In genomic region chr6:142835787-142836186, GRCh38 we compare ENCODE assay signal across 15 cellular contexts.
DNase-seq lines count a peak whose midpoint lies in the region; ATAC-seq and TF ChIP-seq lines count a peak whose summit lies in the region.
"Had no signal": no experiment of that assay in that cellular context is flagged by ENCODE, and none has a peak within 500 bp of the region (broad histone marks: within the 10 kb centered on the region; RNA-seq: fewer than 3 reads in every experiment).

No MANE protein-coding gene starts in this region.

- H3K36me3 ChIP-seq in breast epithelium (no peaks in the 10 kb centered on the region), gastrocnemius medialis (no peaks in the 10 kb centered on the region)

- H3K4me3 Mint-ChIP-seq in activated CD4-positive, alpha-beta memory T cell treated with anti-CD3 and anti-CD28 coated beads for 36 hours, result no peak overlapping the region
- no peak overlapping the region for H3K4me3 Mint-ChIP-seq in activated CD4-positive, alpha-beta memory T cell treated with anti-CD3 and anti-CD28 coated beads, Interleukin-2, amount 10 ng/mL, durations not matched to agents 7 days and 5 days
- H3K4me3 Mint-ChIP-seq in MCF 10A (ENCODE audit: unreplicated experiment), result no peak overlapping the region
- no peak overlapping the region for H3K4me3 Mint-ChIP-seq in activated naive CD8-positive, alpha-beta T cell
- H3K4me3 Mint-ChIP-seq: CD14-positive monocyte, HFFc6 had no signal

- intact Hi-C loops in activated CD4-positive, alpha-beta memory T cell treated with anti-CD3 and anti-CD28 coated beads for 36 hours (cut with micrococcal nuclease), result no loop called here
- intact Hi-C loops in MCF 10A (cut with micrococcal nuclease), result no loop called here
- intact Hi-C loops in breast epithelium (cut with DNase I; ENCODE audit: low total_unique reads), result no loop called here
- intact Hi-C loops in gastrocnemius medialis (cut with DNase I; ENCODE audit: low total_unique reads), result no loop called here

- no peak overlapping the region for H3K27ac ChIP-seq in breast epithelium
- H3K27ac ChIP-seq in gastrocnemius medialis, result peak overlapping the region in 2 of 4 donors; percentile 29 to 33
- H3K27ac ChIP-seq: 22Rv1, HL-60 had no signal

- H3K27me3 ChIP-seq in breast epithelium, result no peaks in the 10 kb centered on the region
- H3K27me3 ChIP-seq in gastrocnemius medialis, result no peaks in the 10 kb centered on the region

- in situ Hi-C loops in gastrocnemius medialis (cut with MboI; ENCODE audit: low sequenced_read_pairs in 4 of 4), result loop anchor here in 1 of 4 donors (25.0 kb wide), 1 partner anchor 102 kb away; the partner anchor contains the start of gene HIVEP2

- TSS peak; percentile 4 for BruUV-seq in MCF 10A (replicated peaks; lab: Mats Ljungman, UMichigan)

- H3K4me1 ChIP-seq in breast epithelium (no peaks in the 10 kb centered on the region), gastrocnemius medialis (peaks cover 56 to 57% of the 10 kb centered on the region in 2 donors)

- TF ChIP-seq POLR2A in breast epithelium (IDR thresholded peaks at IDR 0.05) (no peak), gastrocnemius medialis (IDR thresholded peaks at IDR 0.05) (no peak), GM18505 (IDR thresholded peaks at IDR 0.05; ENCODE audit: borderline replicate concordance, extremely low read depth, insufficient read depth, insufficient read length) (no peak)

- POLR2A ChIA-PET in activated CD4-positive, alpha-beta memory T cell treated with anti-CD3 and anti-CD28 coated beads for 36 hours (lab: Charles Lee), result interaction anchor here (1.2 to 1.5 kb wide), 2 partner anchors 92 to 99 kb away, joined by 3 read pairs; no protein-coding TSS in a partner anchor
- POLR2A ChIA-PET in activated CD4-positive, alpha-beta memory T cell treated with anti-CD3 and anti-CD28 coated beads, Interleukin-2, amount 10 ng/mL, durations not matched to agents 7 days and 5 days (lab: Charles Lee), result interaction anchor here (1.2 to 3.8 kb wide), 4 partner anchors 8 to 92 kb away, joined by 5 to 18 read pairs (median 8); no protein-coding TSS in a partner anchor
- POLR2A ChIA-PET in MCF 10A (lab: Yijun Ruan, JAX), result interaction anchor here (0.7 to 12.1 kb wide), 9 partner anchors 9 to 1443 kb away, joined by 3 to 101 read pairs (median 6); no protein-coding TSS in a partner anchor

- peak; percentile 37 to 63 for ATAC-seq in gastrocnemius medialis
- no peak for ATAC-seq in GM18505 (IDR thresholded peaks at IDR 0.05; ENCODE audit: unreplicated experiment)
- ATAC-seq in HG03139 (IDR thresholded peaks at IDR 0.05; ENCODE audit: unreplicated experiment), result no peak

- no peak overlapping the region for H3K4me3 ChIP-seq in breast epithelium
- H3K4me3 ChIP-seq in gastrocnemius medialis, result no peak overlapping the region

- CTCF ChIA-PET in activated CD4-positive, alpha-beta memory T cell treated with anti-CD3 and anti-CD28 coated beads for 36 hours (lab: Charles Lee), result interaction anchor here (0.8 to 1.6 kb wide), 5 partner anchors 10 to 28 kb away, joined by 3 to 6 read pairs (median 3); no protein-coding TSS in a partner anchor
- CTCF ChIA-PET in activated CD4-positive, alpha-beta memory T cell treated with anti-CD3 and anti-CD28 coated beads, Interleukin-2, amount 10 ng/mL, durations not matched to agents 7 days and 5 days (lab: Charles Lee), result interaction anchor here (0.9 to 2.7 kb wide), 4 partner anchors 9 to 143 kb away, joined by 3 to 8 read pairs (median 4); no protein-coding TSS in a partner anchor
- CTCF ChIA-PET in MCF 10A (lab: Yijun Ruan, JAX), result interaction anchor here (0.8 to 1.7 kb wide), 3 partner anchors 16 to 502 kb away, joined by 3 to 9 read pairs (median 3); no protein-coding TSS in a partner anchor

- peaks cover 80% of the 10 kb centered on the region for H3K4me1 Mint-ChIP-seq in activated CD4-positive, alpha-beta memory T cell treated with anti-CD3 and anti-CD28 coated beads for 36 hours (ENCODE audit: low read depth)
- H3K4me1 Mint-ChIP-seq in activated CD4-positive, alpha-beta memory T cell treated with anti-CD3 and anti-CD28 coated beads, Interleukin-2, amount 10 ng/mL, durations not matched to agents 7 days and 5 days, result peaks cover 51% of the 10 kb centered on the region
- H3K4me1 Mint-ChIP-seq in MCF 10A (ENCODE audit: insufficient read depth, unreplicated experiment), result peaks cover 37% of the 10 kb centered on the region
- peaks cover 79% of the 10 kb centered on the region for H3K4me1 Mint-ChIP-seq in activated naive CD8-positive, alpha-beta T cell (ENCODE audit: low read depth)
- H3K4me1 Mint-ChIP-seq: CD14-positive monocyte had no signal

- no peaks in the 10 kb centered on the region for H3K9me3 Mint-ChIP-seq in activated CD4-positive, alpha-beta memory T cell treated with anti-CD3 and anti-CD28 coated beads for 36 hours
- no peaks in the 10 kb centered on the region for H3K9me3 Mint-ChIP-seq in activated CD4-positive, alpha-beta memory T cell treated with anti-CD3 and anti-CD28 coated beads, Interleukin-2, amount 10 ng/mL, durations not matched to agents 7 days and 5 days
- no peaks in the 10 kb centered on the region for H3K9me3 Mint-ChIP-seq in MCF 10A (ENCODE audit: unreplicated experiment)
- no peaks in the 10 kb centered on the region for H3K9me3 Mint-ChIP-seq in activated naive CD8-positive, alpha-beta T cell (ENCODE audit: low read depth)
- H3K9me3 Mint-ChIP-seq: CD14-positive monocyte, HFFc6 had no signal

- H3K9me3 ChIP-seq in breast epithelium (no peaks in the 10 kb centered on the region), gastrocnemius medialis (no peaks in the 10 kb centered on the region)

- no peaks in the 10 kb centered on the region for H3K27me3 Mint-ChIP-seq in activated CD4-positive, alpha-beta memory T cell treated with anti-CD3 and anti-CD28 coated beads for 36 hours
- H3K27me3 Mint-ChIP-seq in activated CD4-positive, alpha-beta memory T cell treated with anti-CD3 and anti-CD28 coated beads, Interleukin-2, amount 10 ng/mL, durations not matched to agents 7 days and 5 days, result no peaks in the 10 kb centered on the region
- no peaks in the 10 kb centered on the region for H3K27me3 Mint-ChIP-seq in MCF 10A (ENCODE audit: insufficient read depth, unreplicated experiment)
- H3K27me3 Mint-ChIP-seq in activated naive CD8-positive, alpha-beta T cell, result no peaks in the 10 kb centered on the region

- H3K36me3 Mint-ChIP-seq in activated CD4-positive, alpha-beta memory T cell treated with anti-CD3 and anti-CD28 coated beads for 36 hours, result peaks cover 15% of the 10 kb centered on the region
- peaks cover 25% of the 10 kb centered on the region for H3K36me3 Mint-ChIP-seq in activated CD4-positive, alpha-beta memory T cell treated with anti-CD3 and anti-CD28 coated beads, Interleukin-2, amount 10 ng/mL, durations not matched to agents 7 days and 5 days (ENCODE audit: low read depth)
- H3K36me3 Mint-ChIP-seq in MCF 10A (ENCODE audit: insufficient read depth, unreplicated experiment), result no peaks in the 10 kb centered on the region
- H3K36me3 Mint-ChIP-seq in activated naive CD8-positive, alpha-beta T cell, result peaks cover 24% of the 10 kb centered on the region

- H3K27ac Mint-ChIP-seq in activated CD4-positive, alpha-beta memory T cell treated with anti-CD3 and anti-CD28 coated beads for 36 hours, result peak overlapping the region; percentile 8
- no peak overlapping the region for H3K27ac Mint-ChIP-seq in activated CD4-positive, alpha-beta memory T cell treated with anti-CD3 and anti-CD28 coated beads, Interleukin-2, amount 10 ng/mL, durations not matched to agents 7 days and 5 days
- no peak overlapping the region for H3K27ac Mint-ChIP-seq in MCF 10A (ENCODE audit: low read depth, unreplicated experiment)
- H3K27ac Mint-ChIP-seq in activated naive CD8-positive, alpha-beta T cell, result peak overlapping the region; percentile 46
- H3K27ac Mint-ChIP-seq: CD14-positive monocyte had no signal

- TF ChIP-seq CTCF in MCF 10A (IDR thresholded peaks at IDR 0.05; ENCODE audit: unreplicated experiment) (no peak), breast epithelium (IDR thresholded peaks at IDR 0.05) (no peak), gastrocnemius medialis (IDR thresholded peaks at IDR 0.05 in 4 of 5, conservative IDR thresholded peaks at IDR 0.05 in 1 of 5) (no peak)

- no peak for DNase-seq in activated CD4-positive, alpha-beta memory T cell treated with anti-CD3 and anti-CD28 coated beads for 36 hours
- DNase-seq in activated CD4-positive, alpha-beta memory T cell treated with anti-CD3 and anti-CD28 coated beads, Interleukin-2, amount 10 ng/mL, durations not matched to agents 7 days and 5 days, result no peak
- DNase-seq in MCF 10A (ENCODE audit: unreplicated experiment) (no peak), breast epithelium (ENCODE audit: low spot score in 2 of 2) (no peak), gastrocnemius medialis (no peak)
- DNase-seq: Calu3, DMS79, HCEC 1CT, HFFc6 had no signal

Comparison
In these comparisons a context has a peak if more than half of its experiments do, and no peak if none do; other contexts are left out.
1. H3K27ac Mint-ChIP-seq: peak in activated CD4-positive, alpha-beta memory T cell treated with anti-CD3 and anti-CD28 coated beads for 36 hours (single experiment) and activated naive CD8-positive, alpha-beta T cell (single experiment); none in activated CD4-positive, alpha-beta memory T cell treated with anti-CD3 and anti-CD28 coated beads, Interleukin-2, amount 10 ng/mL, durations not matched to agents 7 days and 5 days (single experiment) and MCF 10A (single experiment).
2. ATAC-seq: peak in gastrocnemius medialis (2 of 2); none in GM18505 (single experiment) and HG03139 (single experiment).